6 cellular contexts compared by ENCODE assay signal in genomic region chr6:156676721-156677120, GRCh38.
"Had no signal": no experiment of that assay in that cellular context is flagged by ENCODE, and none has a peak within 500 bp of the region (broad histone marks: within the 10 kb centered on the region; RNA-seq: fewer than 3 reads in every experiment).

No MANE protein-coding gene starts in this region.

- ATAC-seq: HepG2 had no signal

- FAIRE-seq: HepG2, HTR-8/SVneo had no signal

- DNase-seq: IMR-90, KBM-7, KG1 had no signal

- H3K27ac ChIP-seq: HL-60 had no signal
